In genomic region chr11:69641681-69642548, GRCh38 we compare ENCODE assay signal across 8 cellular contexts. TPM values are rescaled to one million over a fixed set of nuclear protein-coding genes. Genes with fewer than 3 reads are reported as not detected.
DNase-seq lines count a peak whose midpoint lies in the region; ATAC-seq, FAIRE-seq and TF ChIP-seq lines count a peak whose summit lies in the region.

No MANE protein-coding gene starts in this region.

- no peak overlapping the region for H2AFZ ChIP-seq in astrocyte (ENCODE audit: low read depth, low read length)

- no peaks in the 10 kb centered on the region for H3K9me3 ChIP-seq in astrocyte (ENCODE audit: insufficient read depth, low read depth, low read length)
- no peaks in the 10 kb centered on the region for H3K9me3 ChIP-seq in right lobe of liver
- no peaks in the 10 kb centered on the region for H3K9me3 ChIP-seq in thymus (ENCODE audit: control insufficient read depth)

- H3K9ac ChIP-seq in astrocyte (ENCODE audit: low read length) = peak overlapping the region; percentile 97

- no peak overlapping the region for H3K27ac Mint-ChIP-seq in activated CD4-positive, alpha-beta T cell treated with anti-CD3 and anti-CD28 coated beads, Interleukin-2, amount 10 ng/mL, durations not matched to agents 7 days and 5 days
- H3K27ac Mint-ChIP-seq in astrocyte (ENCODE audit: unreplicated experiment) = no peak overlapping the region

- peaks cover 41% of the 10 kb centered on the region for H4K20me1 ChIP-seq in astrocyte (ENCODE audit: insufficient read depth, low read length)

- CTCF ChIA-PET in activated CD4-positive, alpha-beta T cell treated with anti-CD3 and anti-CD28 coated beads, Interleukin-2, amount 10 ng/mL, durations not matched to agents 7 days and 5 days (lab: Charles Lee) = interaction anchor here (1.2 to 1.5 kb wide), 3 partner anchors 15 to 541 kb away, joined by 3 to 5 read pairs (median 3); no protein-coding TSS in a partner anchor

- H3K9me3 Mint-ChIP-seq in activated CD4-positive, alpha-beta T cell treated with anti-CD3 and anti-CD28 coated beads, Interleukin-2, amount 10 ng/mL, durations not matched to agents 7 days and 5 days = no peaks in the 10 kb centered on the region
- no peaks in the 10 kb centered on the region for H3K9me3 Mint-ChIP-seq in astrocyte (ENCODE audit: unreplicated experiment)

- POLR2A ChIA-PET in activated CD4-positive, alpha-beta T cell treated with anti-CD3 and anti-CD28 coated beads, Interleukin-2, amount 10 ng/mL, durations not matched to agents 7 days and 5 days (lab: Charles Lee) = no interaction called here

- peak overlapping the region; percentile 99 for H3K4me2 ChIP-seq in astrocyte (ENCODE audit: low read length)

- ATAC-seq in right lobe of liver = no peak
- ATAC-seq in HG03565 (IDR thresholded peaks at IDR 0.05; ENCODE audit: unreplicated experiment) = no peak

- H3K27me3 ChIP-seq in astrocyte (ENCODE audit: insufficient read depth, low read length) (no peaks in the 10 kb centered on the region), right lobe of liver (no peaks in the 10 kb centered on the region), thymus (ENCODE audit: control insufficient read depth, insufficient read depth) (peaks cover 65% of the 10 kb centered on the region)

- H3K79me2 ChIP-seq in astrocyte (ENCODE audit: insufficient read depth, low read length) = peaks cover 73% of the 10 kb centered on the region

- no peak for TF ChIP-seq POLR2A in right lobe of liver (IDR thresholded peaks at IDR 0.05)

- intact Hi-C loops in right lobe of liver (cut with DNase I) = no loop called here

- H3K27ac ChIP-seq in astrocyte (ENCODE audit: low read depth, low read length) (peak overlapping the region; percentile 94), right lobe of liver (peak overlapping the region; percentile 65 to 84 (median 81)), thymus (ENCODE audit: low read depth) (peak overlapping the region; percentile 37)

- FAIRE-seq in astrocyte (lab: Jason Lieb, UNC) = no peak

- WGBS in right lobe of liver (ENCODE audit: insufficient coverage, low coverage, low lambda C conversion rate, missing lambda C conversion rate) = 1% methylated on average over 33 of the region's 68 CpGs
- 2% methylated on average over 68 of the region's 68 CpGs for whole genome bisulfite sequencing in thymus

- H3K27me3 Mint-ChIP-seq in activated CD4-positive, alpha-beta T cell treated with anti-CD3 and anti-CD28 coated beads, Interleukin-2, amount 10 ng/mL, durations not matched to agents 7 days and 5 days = peaks cover 40% of the 10 kb centered on the region
- H3K27me3 Mint-ChIP-seq in astrocyte (ENCODE audit: low read depth, unreplicated experiment) = no peaks in the 10 kb centered on the region

- H3K36me3 Mint-ChIP-seq in activated CD4-positive, alpha-beta T cell treated with anti-CD3 and anti-CD28 coated beads, Interleukin-2, amount 10 ng/mL, durations not matched to agents 7 days and 5 days (ENCODE audit: low read depth) = no peaks in the 10 kb centered on the region
- no peaks in the 10 kb centered on the region for H3K36me3 Mint-ChIP-seq in astrocyte (ENCODE audit: low read depth, unreplicated experiment)

- H3K4me3 Mint-ChIP-seq in activated CD4-positive, alpha-beta T cell treated with anti-CD3 and anti-CD28 coated beads, Interleukin-2, amount 10 ng/mL, durations not matched to agents 7 days and 5 days = peak overlapping the region; percentile 38
- peak overlapping the region; percentile 92 for H3K4me3 Mint-ChIP-seq in astrocyte (ENCODE audit: unreplicated experiment)

- peaks cover 10% of the 10 kb centered on the region for H3K36me3 ChIP-seq in astrocyte (ENCODE audit: insufficient read depth, low read length)
- peaks cover 0 to 9% (median 3%) of the 10 kb centered on the region in 4 donors for H3K36me3 ChIP-seq in right lobe of liver
- no peaks in the 10 kb centered on the region for H3K36me3 ChIP-seq in thymus (ENCODE audit: control insufficient read depth, insufficient read depth)

- H3K4me3 ChIP-seq in astrocyte (ENCODE audit: insufficient read depth, low read depth, low read length) (peak overlapping the region; percentile 98), right lobe of liver (peak overlapping the region; percentile 73 to 94 (median 75)), thymus (ENCODE audit: low read length) (peak overlapping the region; percentile 70)

- H3K4me1 ChIP-seq in astrocyte (ENCODE audit: insufficient read depth, low read length) (peaks cover 46% of the 10 kb centered on the region), right lobe of liver (peaks cover 0 to 48% (median 20%) of the 10 kb centered on the region in 4 donors), thymus (ENCODE audit: control insufficient read depth, insufficient read depth, low read length) (no peaks in the 10 kb centered on the region)

- peaks cover 19% of the 10 kb centered on the region for H3K4me1 Mint-ChIP-seq in activated CD4-positive, alpha-beta T cell treated with anti-CD3 and anti-CD28 coated beads, Interleukin-2, amount 10 ng/mL, durations not matched to agents 7 days and 5 days
- H3K4me1 Mint-ChIP-seq in astrocyte (ENCODE audit: low read depth, unreplicated experiment) = peaks cover 4% of the 10 kb centered on the region

- TF ChIP-seq CTCF in astrocyte (IDR thresholded peaks at IDR 0.05; ENCODE audit: insufficient read depth, low read depth, low read length) = no peak
- no peak for TF ChIP-seq CTCF in right lobe of liver (IDR thresholded peaks at IDR 0.05)

- no peak for DNase-seq in activated CD4-positive, alpha-beta T cell treated with anti-CD3 and anti-CD28 coated beads, Interleukin-2, amount 10 ng/mL, durations not matched to agents 7 days and 5 days
- no peak for DNase-seq in activated CD4-positive, alpha-beta T cell treated with anti-CD3 and anti-CD28 coated beads, Interleukin-2, amount 50 U/mL, for 4 hours
- DNase-seq in astrocyte (ENCODE audit: low read depth) = no peak
- DNase-seq in right lobe of liver = peak in 2 of 3 donors; percentile 30 to 54
- no peak for DNase-seq in NCI-H526 treated with DMSO at 0.1 percent for 48 hours (lab: John Stamatoyannopoulos, UW)
- no peak for DNase-seq in A172 (ENCODE audit: low spot score)

RNA-seq across cellular contexts. Expression of gene CCND1, which starts 1.0 kb away (rescaled TPM):
- total RNA-seq in activated CD4-positive, alpha-beta T cell treated with anti-CD3 and anti-CD28 coated beads, Interleukin-2, amount 10 ng/mL, durations not matched to agents 7 days and 5 days = under 1 TPM; 0.21 to 0.42 TPM
- total RNA-seq in astrocyte (248 and 482 TPM in 2 replicates), right lobe of liver (100 to 1,000 TPM in 3 of 6 experiments, 10 to 100 TPM in 3; 67.0 to 283 (median 94.1) TPM)
- 7.3 TPM for polyA plus RNA-seq in thymus
- 422 and 522 TPM in 2 replicates for total RNA-seq in A172 (2014; rRNA removed; shearing (Covaris generic))

RNA-seq across cellular contexts. Expression of gene LTO1, which starts 33.2 kb away (rescaled TPM):
- 10 to 100 TPM; 30.7 to 34.0 TPM for total RNA-seq in activated CD4-positive, alpha-beta T cell treated with anti-CD3 and anti-CD28 coated beads, Interleukin-2, amount 10 ng/mL, durations not matched to agents 7 days and 5 days
- 17.6 and 20.0 TPM in 2 replicates for total RNA-seq in astrocyte
- 1 to 10 TPM; 4.1 to 7.9 (median 5.6) TPM for total RNA-seq in right lobe of liver
- polyA plus RNA-seq in thymus = 29.3 TPM
- total RNA-seq in A172 (2014; rRNA removed; shearing (Covaris generic)) = 16.0 and 25.6 TPM in 2 replicates

Comparison
In these comparisons a context has a peak if more than half of its experiments do, and no peak if none do; other contexts are left out.
1. DNase-seq: peak in right lobe of liver (2 of 3); none in activated CD4-positive, alpha-beta T cell treated with anti-CD3 and anti-CD28 coated beads, Interleukin-2, amount 10 ng/mL, durations not matched to agents 7 days and 5 days (single experiment), activated CD4-positive, alpha-beta T cell treated with anti-CD3 and anti-CD28 coated beads, Interleukin-2, amount 50 U/mL, for 4 hours (0 of 2), astrocyte (single experiment), NCI-H526 treated with DMSO at 0.1 percent for 48 hours (single experiment) and A172 (single experiment).
2. H3K27ac ChIP-seq: peak in every context shown above with its lines; median percentile 94 in astrocyte; 81 in right lobe of liver; 37 in thymus.
3. RNA of gene CCND1, which starts 1.0 kb away (total RNA-seq): 422 to 522 TPM in A172, 248 to 482 TPM in astrocyte and 67.0 to 283 TPM in right lobe of liver; 0.21 to 0.42 TPM in activated CD4-positive, alpha-beta T cell treated with anti-CD3 and anti-CD28 coated beads, Interleukin-2, amount 10 ng/mL, durations not matched to agents 7 days and 5 days; every median in the first group is over 10 times any median in the second.
4. Peak in every context shown above with its lines, with median percentiles within 50 percentile points of each other: H3K4me3 ChIP-seq.